In genomic region chr12:31589582-31589895, GRCh38 we compare ENCODE assay signal across 8 cellular contexts. TPM values are rescaled to one million over a fixed set of nuclear protein-coding genes. Genes with fewer than 3 reads are reported as not detected.
A peak's percentile ranks its signal among the peaks of the same experiment; 100 is the strongest.
DNase-seq lines count a peak whose midpoint lies in the region; ATAC-seq and TF ChIP-seq lines count a peak whose summit lies in the region.

No MANE protein-coding gene starts in this region.

- no peaks in the 10 kb centered on the region for H3K9me2 ChIP-seq in PC-9 (ENCODE audit: insufficient read depth)

- H2AK5ac ChIP-seq in neuronal stem cell (ENCODE audit: low read depth, low read length): no peak overlapping the region

- no peak overlapping the region for H4K8ac ChIP-seq in neuronal stem cell (ENCODE audit: low read depth, low read length)

- H3K4me3 ChIP-seq in cardiac muscle cell (peak overlapping the region; percentile 99), PC-9 (peak overlapping the region; percentile 78), neuronal stem cell (ENCODE audit: low read length in 2 of 2) (peak overlapping the region; percentile 90 to 99)

- H3K27ac ChIP-seq in cardiac muscle cell (peak overlapping the region; percentile 100), PC-9 (no peak overlapping the region), neuronal stem cell (replicated peaks; ENCODE audit: low read length) (peak overlapping the region; percentile 87)

- TSS peak; percentile 44 for BruUV-seq in PC-9 (replicated peaks; lab: Mats Ljungman, UMichigan)

- H3K79me1 ChIP-seq in neuronal stem cell (ENCODE audit: low read depth, low read length): peaks cover 5% of the 10 kb centered on the region

- POLR2A ChIA-PET in PC-9 (lab: Charles Lee; ENCODE audit: unreplicated experiment): no interaction called here

- intact Hi-C loops in left cardiac atrium (cut with DNase I): no loop called here
- intact Hi-C loops in PC-9 (cut with micrococcal nuclease; ENCODE audit: unreplicated experiment): loop anchor here (5.0 kb wide), 1 partner anchor 262 kb away; the partner anchor contains the start of gene SINHCAF

- no peak overlapping the region for H2BK120ac ChIP-seq in neuronal stem cell (ENCODE audit: low read depth, low read length)

- no peak for TF ChIP-seq CTCF in cardiac muscle cell (IDR thresholded peaks at IDR 0.05; ENCODE audit: low read depth, low read length)
- TF ChIP-seq CTCF in PC-9 (conservative IDR thresholded peaks at IDR 0.05): no peak

- peak overlapping the region; percentile 37 for H3K23ac ChIP-seq in neuronal stem cell (ENCODE audit: low read depth, low read length, poor library complexity)

- H2AFZ ChIP-seq in PC-9 (peak overlapping the region; percentile 96), neuronal stem cell (ENCODE audit: low read length) (peak overlapping the region; percentile 91)

- no peak overlapping the region for H4K91ac ChIP-seq in neuronal stem cell (ENCODE audit: low read depth, low read length, poor library complexity)

- CTCF ChIA-PET in PC-9 (lab: Charles Lee): no interaction called here

- H3K36me3 ChIP-seq in cardiac muscle cell (no peaks in the 10 kb centered on the region), PC-9 (ENCODE audit: low read depth) (no peaks in the 10 kb centered on the region), neuronal stem cell (replicated peaks in 1 of 2; ENCODE audit: control insufficient read depth in 2 of 2, insufficient read depth in 2 of 2, low read length in 2 of 2) (no peaks in the 10 kb centered on the region)

- peak overlapping the region; percentile 95 for H3K9ac ChIP-seq in neuronal stem cell (ENCODE audit: low read depth, low read length, poor library complexity)

- no peaks in the 10 kb centered on the region for H3K9me3 ChIP-seq in cardiac muscle cell (ENCODE audit: low read depth)
- no peaks in the 10 kb centered on the region for H3K9me3 ChIP-seq in PC-9 (ENCODE audit: insufficient read depth, low read depth)
- H3K9me3 ChIP-seq in neuronal stem cell (replicated peaks in 1 of 2; ENCODE audit: control insufficient read depth in 2 of 2, insufficient read depth in 1 of 2, low read depth in 1 of 2, low read length in 2 of 2): peaks cover 0 to 14% of the 10 kb centered on the region in 2 donors

- H3K4me2 ChIP-seq in PC-9 (peak overlapping the region; percentile 89), neuronal stem cell (ENCODE audit: insufficient read depth, low read length, poor library complexity, severe bottlenecking) (peak overlapping the region; percentile 48)

- H3K4me1 ChIP-seq in cardiac muscle cell (ENCODE audit: low read depth): peaks cover 36% of the 10 kb centered on the region
- H3K4me1 ChIP-seq in PC-9 (replicated peaks; ENCODE audit: insufficient read depth): peaks cover 12% of the 10 kb centered on the region
- H3K4me1 ChIP-seq in neuronal stem cell (ENCODE audit: control insufficient read depth in 2 of 2, insufficient read depth in 1 of 2, low read depth in 1 of 2, low read length in 2 of 2): peaks cover 2 to 11% of the 10 kb centered on the region in 2 donors

- peak overlapping the region; percentile 99 for H3K18ac ChIP-seq in neuronal stem cell (ENCODE audit: low read length)

- no peak for TF ChIP-seq POLR2A in erythroblast (IDR thresholded peaks at IDR 0.05; ENCODE audit: low read length)

- DNase-seq in cardiac muscle cell (ENCODE audit: low read depth in 1 of 2, low spot score in 1 of 2) (peak in 1 of 2 donors; percentile 76), left cardiac atrium (no peak), PC-9 (peak in 1 of 2 experiments; percentile 63), epidermal melanocyte (ENCODE audit: insufficient read length, low spot score) (peak; percentile 45), neuronal stem cell (ENCODE audit: low spot score) (no peak), Ammon's horn (ENCODE audit: low spot score) (no peak), erythroblast (lab: John Stamatoyannopoulos, UW) (no peak)

- no CpG with 5 or more reads among the region's 13 CpGs for WGBS in neuronal stem cell (ENCODE audit: extremely low coverage in 2 of 2, insufficient read length in 2 of 2, insufficient replicate concordance in 1 of 2), 2 donors

- peak overlapping the region; percentile 49 for H2BK15ac ChIP-seq in neuronal stem cell (ENCODE audit: low read length)

- H3K14ac ChIP-seq in neuronal stem cell (ENCODE audit: low read length): no peak overlapping the region

- no peak for ATAC-seq in left cardiac atrium
- ATAC-seq in GM21526 (IDR thresholded peaks at IDR 0.05; ENCODE audit: low FRiP score, unreplicated experiment): no peak

- no peak overlapping the region for H2BK5ac ChIP-seq in neuronal stem cell (ENCODE audit: low read length)

- peaks cover 8% of the 10 kb centered on the region; the same call in 1 of the 2 replicates for H3F3A ChIP-seq in PC-9 (ENCODE audit: insufficient read depth, low read depth)

- no peaks in the 10 kb centered on the region for H3K27me3 ChIP-seq in cardiac muscle cell
- H3K27me3 ChIP-seq in PC-9 (ENCODE audit: insufficient read depth, low read depth): no peaks in the 10 kb centered on the region
- no peaks in the 10 kb centered on the region for H3K27me3 ChIP-seq in neuronal stem cell (ENCODE audit: control insufficient read depth in 3 of 3, insufficient read depth in 3 of 3, low read depth in 1 of 3, low read length in 3 of 3)

- H3K4ac ChIP-seq in neuronal stem cell (ENCODE audit: low read length): no peak overlapping the region

- H3K79me2 ChIP-seq in PC-9 (ENCODE audit: low read depth): no peaks in the 10 kb centered on the region

- no peaks in the 10 kb centered on the region for H4K20me1 ChIP-seq in PC-9 (ENCODE audit: insufficient read depth)

- no peak overlapping the region for H2BK12ac ChIP-seq in neuronal stem cell (ENCODE audit: low read length)

RNA-seq across cellular contexts. Expression of gene DENND5B, which starts 1.4 kb away (rescaled TPM):
- total RNA-seq in cardiac muscle cell (85.4 and 121 TPM in 2 replicates), left cardiac atrium (10 to 100 TPM; 28.7 to 33.2 TPM), PC-9 (2021) (9.2 and 10.2 TPM in 2 replicates)
- polyA plus RNA-seq in cardiac muscle cell: 40.4 and 71.6 TPM in 2 replicates
- 24.4 TPM for polyA plus RNA-seq in neuronal stem cell (2013, experiment 1 of 2)
- 25.9 TPM for polyA plus RNA-seq in neuronal stem cell (2013, experiment 2 of 2)
